Comparison of ENCODE assay signal across 8 cellular contexts in genomic region chr4:153083447-153083921, GRCh38.
DNase-seq lines count a peak whose midpoint lies in the region; ATAC-seq and TF ChIP-seq lines count a peak whose summit lies in the region.

No MANE protein-coding gene starts in this region.

- no peaks in the 10 kb centered on the region for H3K36me3 ChIP-seq in mesendoderm (ENCODE audit: control insufficient read depth, insufficient read depth, low read length)

- ATAC-seq in GM19452 (IDR thresholded peaks at IDR 0.05; ENCODE audit: unreplicated experiment) = peak; percentile 67
- ATAC-seq in HG03565 (IDR thresholded peaks at IDR 0.05; ENCODE audit: unreplicated experiment) = peak; percentile 77

- H3K27me3 ChIP-seq in mesendoderm (ENCODE audit: insufficient read depth, low read length, poor library complexity) = no peaks in the 10 kb centered on the region

- H3K4me3 Mint-ChIP-seq in endothelial cell (ENCODE audit: unreplicated experiment) = no peak overlapping the region

- peak; percentile 38 for TF ChIP-seq CTCF in endothelial cell (IDR thresholded peaks at IDR 0.05; ENCODE audit: unreplicated experiment)

- no peak overlapping the region for H3K4me2 ChIP-seq in mesendoderm (ENCODE audit: low read length)

- H3K56ac ChIP-seq in mesendoderm (ENCODE audit: low read length) = no peak overlapping the region

- no peak overlapping the region for H3K4me3 ChIP-seq in mesendoderm (ENCODE audit: low read length)

- no peak overlapping the region for H2BK15ac ChIP-seq in mesendoderm (replicated peaks; ENCODE audit: low read depth)

- H2BK120ac ChIP-seq in mesendoderm (ENCODE audit: low read depth, low read length) = no peak overlapping the region

- DNase-seq in COLO668 (lab: John Stamatoyannopoulos, UW; ENCODE audit: unreplicated experiment) (peak; percentile 67), NCI-H524 treated with DMSO at 0.1 percent for 48 hours (lab: John Stamatoyannopoulos, UW) (peak; percentile 23), endothelial cell (ENCODE audit: low spot score) (peak; percentile 57), mesendoderm (peak; percentile 94)
- peak; percentile 37 for DNase-seq in activated CD4-positive, alpha-beta T cell treated with anti-CD3 and anti-CD28 coated beads, Interleukin-2, amount 50 U/mL, for 1 hour
- DNase-seq in stimulated activated naive CD4-positive, alpha-beta T cell (lab: John Stamatoyannopoulos, UW) = peak; percentile 12 to 66 (median 28)

- H3K27ac ChIP-seq in mesendoderm (ENCODE audit: low read depth, low read length) = no peak overlapping the region

- no peaks in the 10 kb centered on the region for H3K36me3 Mint-ChIP-seq in endothelial cell (ENCODE audit: low read depth, unreplicated experiment)

- no peak overlapping the region for H3K23ac ChIP-seq in mesendoderm (ENCODE audit: low read length)

- H3K18ac ChIP-seq in mesendoderm (ENCODE audit: low read length) = no peak overlapping the region

- H3K27me3 Mint-ChIP-seq in endothelial cell (ENCODE audit: unreplicated experiment) = peaks cover 2% of the 10 kb centered on the region

- no peaks in the 10 kb centered on the region for H3K4me1 ChIP-seq in mesendoderm (ENCODE audit: control insufficient read depth, low read depth, low read length)

- H3K4ac ChIP-seq in mesendoderm (ENCODE audit: low read depth, low read length) = no peak overlapping the region

- H3K79me1 ChIP-seq in mesendoderm (ENCODE audit: low read length) = no peaks in the 10 kb centered on the region

- WGBS in mesendoderm (ENCODE audit: extremely low coverage, insufficient coverage, low lambda C conversion rate) = no CpG with 5 or more reads among the region's 7 CpGs

- no peak overlapping the region for H2AK5ac ChIP-seq in mesendoderm (ENCODE audit: low read length)

- H3K4me1 Mint-ChIP-seq in endothelial cell (ENCODE audit: unreplicated experiment) = peaks cover 9% of the 10 kb centered on the region

- peak overlapping the region; percentile 31 for H4K8ac ChIP-seq in mesendoderm (ENCODE audit: low read depth, low read length)

- no peak overlapping the region for H3K27ac Mint-ChIP-seq in endothelial cell (ENCODE audit: unreplicated experiment)

- no peaks in the 10 kb centered on the region for H3K79me2 ChIP-seq in mesendoderm (ENCODE audit: control insufficient read depth, insufficient read depth, low read length)

- no peak overlapping the region for H2BK5ac ChIP-seq in mesendoderm (ENCODE audit: low read length)

- H4K5ac ChIP-seq in mesendoderm (ENCODE audit: low read length) = no peak overlapping the region

- no peaks in the 10 kb centered on the region for H3K9me3 Mint-ChIP-seq in endothelial cell (ENCODE audit: unreplicated experiment)

- H3K9ac ChIP-seq in mesendoderm (ENCODE audit: low read length) = no peak overlapping the region

Comparison
In these comparisons a context has a peak if more than half of its experiments do, and no peak if none do; other contexts are left out.
1. DNase-seq: peak in every context shown above with its lines; median percentile 94 in mesendoderm; 67 in COLO668; 57 in endothelial cell; 37 in activated CD4-positive, alpha-beta T cell treated with anti-CD3 and anti-CD28 coated beads, Interleukin-2, amount 50 U/mL, for 1 hour; 28 in stimulated activated naive CD4-positive, alpha-beta T cell; 23 in NCI-H524 treated with DMSO at 0.1 percent for 48 hours.